23 cellular contexts compared by ENCODE assay signal in genomic region chr20:2993250-2993649, GRCh38. TPM values are rescaled to one million over a fixed set of nuclear protein-coding genes. Genes with fewer than 3 reads are reported as not detected.
"Had no signal": no experiment of that assay in that cellular context is flagged by ENCODE, and none has a peak within 500 bp of the region (broad histone marks: within the 10 kb centered on the region; RNA-seq: fewer than 3 reads in every experiment).

No MANE protein-coding gene starts in this region.

- H3K27ac Mint-ChIP-seq: activated B cell treated with CpG ODN at 0.5 μM for 24 hours; activated CD4-positive, alpha-beta T cell treated with anti-CD3 and anti-CD28 coated beads, Interleukin-2, amount 10 ng/mL, durations not matched to agents 7 days and 5 days; activated naive CD4-positive, alpha-beta T cell treated with anti-CD3 and anti-CD28 coated beads, Interleukin-2, amount 10 ng/mL, durations not matched to agents 7 days and 5 days; endodermal cell; naive B cell; neural progenitor cell had no signal

- DNase-seq: activated B cell treated with CpG ODN at 0.5 μM for 24 hours; activated CD4-positive, alpha-beta T cell treated with anti-CD3 and anti-CD28 coated beads, Interleukin-2, amount 10 ng/mL, durations not matched to agents 7 days and 5 days; activated CD8-positive, alpha-beta memory T cell treated with anti-CD3 and anti-CD28 coated beads, Interleukin-2, amount 50 U/mL, for 48 hours; activated effector memory CD4-positive, alpha-beta T cell treated with Interleukin-2 at 50 U/mL for 16 hours; activated naive CD4-positive, alpha-beta T cell treated with anti-CD3 and anti-CD28 coated beads, Interleukin-2, amount 10 ng/mL, durations not matched to agents 7 days and 5 days; activated T-cell treated with anti-CD3 and anti-CD28 coated beads, Interleukin-2, amount 50 U/mL, for 4 hours; adrenal gland; endodermal cell; heart left ventricle; kidney; naive B cell; posterior cingulate gyrus; right lobe of liver; SJCRH30; stimulated activated CD4-positive, alpha-beta T cell treated with anti-CD3 and anti-CD28 coated beads, Interleukin-1b, Interleukin-23, amount 100 ng/mL, for 48 hours; testis; upper lobe of left lung had no signal

- H3K27me3 Mint-ChIP-seq: activated B cell treated with CpG ODN at 0.5 μM for 24 hours; activated CD4-positive, alpha-beta T cell treated with anti-CD3 and anti-CD28 coated beads, Interleukin-2, amount 10 ng/mL, durations not matched to agents 7 days and 5 days; activated naive CD4-positive, alpha-beta T cell treated with anti-CD3 and anti-CD28 coated beads, Interleukin-2, amount 10 ng/mL, durations not matched to agents 7 days and 5 days; central memory CD8-positive, alpha-beta T cell; naive B cell had no signal

- H3K4me3 Mint-ChIP-seq: activated B cell treated with CpG ODN at 0.5 μM for 24 hours; activated CD4-positive, alpha-beta T cell treated with anti-CD3 and anti-CD28 coated beads, Interleukin-2, amount 10 ng/mL, durations not matched to agents 7 days and 5 days; activated naive CD4-positive, alpha-beta T cell treated with anti-CD3 and anti-CD28 coated beads, Interleukin-2, amount 10 ng/mL, durations not matched to agents 7 days and 5 days; activated T-cell treated with anti-CD3 and anti-CD28 coated beads, Interleukin-2, amount 50 U/mL, for 4 hours; central memory CD8-positive, alpha-beta T cell; endodermal cell; neural progenitor cell had no signal

- H3K9me3 Mint-ChIP-seq: activated B cell treated with CpG ODN at 0.5 μM for 24 hours; activated CD4-positive, alpha-beta T cell treated with anti-CD3 and anti-CD28 coated beads, Interleukin-2, amount 10 ng/mL, durations not matched to agents 7 days and 5 days; activated naive CD4-positive, alpha-beta T cell treated with anti-CD3 and anti-CD28 coated beads, Interleukin-2, amount 10 ng/mL, durations not matched to agents 7 days and 5 days; activated T-cell treated with anti-CD3 and anti-CD28 coated beads, Interleukin-2, amount 50 U/mL, for 4 hours; central memory CD8-positive, alpha-beta T cell; endodermal cell; neural progenitor cell had no signal

- H3K4me1 Mint-ChIP-seq: activated B cell treated with CpG ODN at 0.5 μM for 24 hours; central memory CD8-positive, alpha-beta T cell; endodermal cell; naive B cell; neural progenitor cell had no signal

- ATAC-seq: activated T-cell treated with anti-CD3 and anti-CD28 coated beads, Interleukin-2, amount 50 U/mL, for 4 hours; heart left ventricle; left lobe of liver; right lobe of liver had no signal

- H3K9me3 ChIP-seq: adrenal gland, heart left ventricle, right lobe of liver, SJCRH30, testis, upper lobe of left lung had no signal

RNA-seq across cellular contexts. Expression of gene GNRH2, which starts 50.2 kb away (rescaled TPM):
- total RNA-seq: fibroblast of villous mesenchyme, kidney, mesenteric fat pad, omental fat pad, testis had no signal
- polyA plus RNA-seq: heart left ventricle had no signal
